Comparison of ENCODE assay signal across 21 cellular contexts in genomic region chr18:39199231-39199855, GRCh38.
"Had no signal": no experiment of that assay in that cellular context is flagged by ENCODE, and none has a peak within 500 bp of the region (broad histone marks: within the 10 kb centered on the region; RNA-seq: fewer than 3 reads in every experiment).

No MANE protein-coding gene starts in this region.

- H3K9me3 Mint-ChIP-seq: activated CD8-positive, alpha-beta T cell treated with anti-CD3 and anti-CD28 coated beads for 36 hours had no signal

- H3K27ac Mint-ChIP-seq: activated CD4-positive, alpha-beta T cell treated with anti-CD3 and anti-CD28 coated beads, Interleukin-2, amount 10 ng/mL, durations not matched to agents 7 days and 5 days; activated CD8-positive, alpha-beta memory T cell treated with anti-CD3 and anti-CD28 coated beads, Interleukin-2, amount 10 ng/mL, durations not matched to agents 7 days and 5 days; activated CD8-positive, alpha-beta T cell treated with anti-CD3 and anti-CD28 coated beads for 36 hours; activated naive CD4-positive, alpha-beta T cell treated with anti-CD3 and anti-CD28 coated beads, Interleukin-2, amount 10 ng/mL, durations not matched to agents 7 days and 5 days; activated naive CD8-positive, alpha-beta T cell treated with anti-CD3 and anti-CD28 coated beads, Interleukin-2, amount 50 U/mL, for 24 hours; natural killer cell treated with Interleukin-12 subunit alpha and Interleukin-12 subunit beta and Interleukin-15 and Interleukin-18, amount 100 ng/mL, for 72 hours; T-helper 2 cell treated with Interferon-gamma antibody and Interleukin-4, amounts not matched to agents 5 μg/mL and 100 μg/mL, for 36 hours had no signal

- H3K4me1 Mint-ChIP-seq: activated CD4-positive, alpha-beta T cell treated with anti-CD3 and anti-CD28 coated beads, Interleukin-2, amount 10 ng/mL, durations not matched to agents 7 days and 5 days; activated CD8-positive, alpha-beta memory T cell treated with anti-CD3 and anti-CD28 coated beads, Interleukin-2, amount 10 ng/mL, durations not matched to agents 7 days and 5 days; activated naive CD4-positive, alpha-beta T cell treated with anti-CD3 and anti-CD28 coated beads, Interleukin-2, amount 10 ng/mL, durations not matched to agents 7 days and 5 days; activated naive CD8-positive, alpha-beta T cell treated with anti-CD3 and anti-CD28 coated beads, Interleukin-2, amount 50 U/mL, for 24 hours; central memory CD8-positive, alpha-beta T cell had no signal

- H3K4me3 Mint-ChIP-seq: activated CD4-positive, alpha-beta T cell treated with anti-CD3 and anti-CD28 coated beads, Interleukin-2, amount 10 ng/mL, durations not matched to agents 7 days and 5 days; activated CD8-positive, alpha-beta memory T cell treated with anti-CD3 and anti-CD28 coated beads, Interleukin-2, amount 10 ng/mL, durations not matched to agents 7 days and 5 days; activated CD8-positive, alpha-beta T cell treated with anti-CD3 and anti-CD28 coated beads for 36 hours; activated naive CD4-positive, alpha-beta T cell treated with anti-CD3 and anti-CD28 coated beads, Interleukin-2, amount 10 ng/mL, durations not matched to agents 7 days and 5 days; activated naive CD8-positive, alpha-beta T cell treated with anti-CD3 and anti-CD28 coated beads, Interleukin-2, amount 50 U/mL, for 24 hours; central memory CD8-positive, alpha-beta T cell; natural killer cell treated with Interleukin-12 subunit alpha and Interleukin-12 subunit beta and Interleukin-15 and Interleukin-18, amount 100 ng/mL, for 72 hours; T-helper 2 cell treated with Interferon-gamma antibody and Interleukin-4, amounts not matched to agents 5 μg/mL and 100 μg/mL, for 36 hours had no signal

- DNase-seq: activated CD4-positive, alpha-beta T cell treated with anti-CD3 and anti-CD28 coated beads, Interleukin-2, amount 10 ng/mL, durations not matched to agents 7 days and 5 days; activated CD4-positive, CD25-positive, alpha-beta regulatory T cell treated with anti-CD3 and anti-CD28 coated beads, Interleukin-2, amount 50 U/mL, for 72 hours; activated CD8-positive, alpha-beta memory T cell treated with anti-CD3 and anti-CD28 coated beads, Interleukin-2, amount 10 ng/mL, durations not matched to agents 7 days and 5 days; activated CD8-positive, alpha-beta T cell treated with anti-CD3 and anti-CD28 coated beads for 36 hours; activated effector memory CD4-positive, alpha-beta T cell treated with anti-CD3 and anti-CD28 coated beads, Interleukin-2, amount 50 U/mL, for 16 hours; activated naive CD4-positive, alpha-beta T cell treated with anti-CD3 and anti-CD28 coated beads, Interleukin-2, amount 10 ng/mL, durations not matched to agents 7 days and 5 days; activated naive CD8-positive, alpha-beta T cell treated with anti-CD3 and anti-CD28 coated beads, Interleukin-2, amount 50 U/mL, for 24 hours; activated T-cell treated with anti-CD3 and anti-CD28 coated beads for 4 hours; gastrocnemius medialis; hippocampal formation; left ventricle myocardium superior; mammary epithelial cell; midbrain; ovary; psoas muscle; stimulated activated CD4-positive, alpha-beta T cell treated with anti-CD3 and anti-CD28 coated beads, Interleukin-4, amount 100 ng/mL, for 4 hours; stimulated activated naive CD8-positive, alpha-beta T cell treated with anti-CD3 and anti-CD28 coated beads, Interleukin-15, Interleukin-2, amounts not matched to agents 100 U/mL and 50 U/mL, for 24 hours; upper lobe of right lung had no signal

- H3K27me3 Mint-ChIP-seq: activated CD4-positive, alpha-beta T cell treated with anti-CD3 and anti-CD28 coated beads, Interleukin-2, amount 10 ng/mL, durations not matched to agents 7 days and 5 days; activated CD8-positive, alpha-beta memory T cell treated with anti-CD3 and anti-CD28 coated beads, Interleukin-2, amount 10 ng/mL, durations not matched to agents 7 days and 5 days; activated CD8-positive, alpha-beta T cell treated with anti-CD3 and anti-CD28 coated beads for 36 hours; activated naive CD4-positive, alpha-beta T cell treated with anti-CD3 and anti-CD28 coated beads, Interleukin-2, amount 10 ng/mL, durations not matched to agents 7 days and 5 days; activated naive CD8-positive, alpha-beta T cell treated with anti-CD3 and anti-CD28 coated beads, Interleukin-2, amount 50 U/mL, for 24 hours; central memory CD8-positive, alpha-beta T cell; natural killer cell treated with Interleukin-12 subunit alpha and Interleukin-12 subunit beta and Interleukin-15 and Interleukin-18, amount 100 ng/mL, for 72 hours had no signal

- H3K36me3 Mint-ChIP-seq: activated CD8-positive, alpha-beta memory T cell treated with anti-CD3 and anti-CD28 coated beads, Interleukin-2, amount 10 ng/mL, durations not matched to agents 7 days and 5 days; activated naive CD4-positive, alpha-beta T cell treated with anti-CD3 and anti-CD28 coated beads, Interleukin-2, amount 10 ng/mL, durations not matched to agents 7 days and 5 days; natural killer cell treated with Interleukin-12 subunit alpha and Interleukin-12 subunit beta and Interleukin-15 and Interleukin-18, amount 100 ng/mL, for 72 hours had no signal
